In the genomic region with DNA sequence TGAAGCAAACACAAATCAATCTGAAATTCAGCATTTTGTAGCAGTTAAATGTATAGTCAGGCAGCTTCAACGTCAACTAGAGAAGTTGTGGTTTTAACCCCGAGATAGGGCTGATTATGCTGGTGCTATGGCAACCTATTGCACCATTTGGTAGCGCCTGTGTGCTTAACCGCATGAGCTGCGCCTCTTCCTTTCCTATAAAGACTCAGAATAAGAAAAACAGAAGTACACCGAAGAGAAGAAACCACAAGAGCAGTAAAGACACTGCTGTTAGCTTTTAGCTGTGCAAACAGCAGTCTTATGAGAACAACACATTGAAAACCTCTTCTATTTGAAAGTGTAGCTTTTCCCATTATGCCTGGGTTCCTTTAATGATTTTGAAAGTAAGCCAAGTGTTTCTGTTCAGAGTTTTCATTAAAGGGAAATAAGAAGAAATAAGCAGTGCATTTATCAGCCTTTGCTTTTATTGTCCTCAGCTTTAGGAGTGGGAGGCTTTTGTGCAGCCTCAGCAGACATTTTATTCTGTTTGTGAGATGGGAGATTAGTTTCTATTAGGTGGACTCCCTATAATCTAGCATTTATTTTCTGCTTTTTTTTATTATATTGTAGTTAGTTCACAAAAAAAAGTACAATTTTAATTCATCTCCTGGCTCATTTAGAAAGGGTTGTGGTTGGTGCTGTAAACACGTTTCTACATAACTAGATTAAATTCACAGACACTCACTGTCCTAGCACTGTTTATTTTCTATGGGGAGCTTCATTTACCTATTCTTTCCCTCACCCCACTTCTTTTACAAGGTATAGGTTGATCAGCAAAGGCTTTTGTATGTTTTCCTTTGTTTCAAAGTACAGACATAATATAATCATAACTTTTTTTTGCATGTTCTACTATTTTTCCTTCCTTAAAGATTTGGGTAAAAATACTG, we compare ENCODE assay signal across 8 cellular contexts. TPM values are rescaled to one million over a fixed set of nuclear protein-coding genes. Genes with fewer than 3 reads are reported as not detected.
DNase-seq lines count a peak whose midpoint lies in the region; FAIRE-seq and TF ChIP-seq lines count a peak whose summit lies in the region.

No MANE protein-coding gene starts in this region.

- H3K27ac Mint-ChIP-seq in T-helper 1 cell treated with Interleukin-12 subunit alpha and Interleukin-12 subunit beta and Interleukin-4 antibody, amounts not matched to agents 30 μg/mL and 1 μg/mL, for 36 hours = peak overlapping the region; percentile 91

- peaks cover 33% of the 10 kb centered on the region for H3K36me3 Mint-ChIP-seq in T-helper 1 cell treated with Interleukin-12 subunit alpha and Interleukin-12 subunit beta and Interleukin-4 antibody, amounts not matched to agents 30 μg/mL and 1 μg/mL, for 36 hours (ENCODE audit: low read depth)

- H3K27me3 Mint-ChIP-seq in T-helper 1 cell treated with Interleukin-12 subunit alpha and Interleukin-12 subunit beta and Interleukin-4 antibody, amounts not matched to agents 30 μg/mL and 1 μg/mL, for 36 hours (ENCODE audit: low read depth) = no peaks in the 10 kb centered on the region

- H3K36me3 ChIP-seq in MG63 = no peaks in the 10 kb centered on the region

- H3K4me1 Mint-ChIP-seq in T-helper 1 cell treated with Interleukin-12 subunit alpha and Interleukin-12 subunit beta and Interleukin-4 antibody, amounts not matched to agents 30 μg/mL and 1 μg/mL, for 36 hours (ENCODE audit: low read depth) = peaks cover 61% of the 10 kb centered on the region

- TF ChIP-seq POLR2A in GM12892 (IDR thresholded peaks at IDR 0.05; ENCODE audit: low read depth, low read length) = peak; percentile 65

- H3K9me3 Mint-ChIP-seq in T-helper 1 cell treated with Interleukin-12 subunit alpha and Interleukin-12 subunit beta and Interleukin-4 antibody, amounts not matched to agents 30 μg/mL and 1 μg/mL, for 36 hours = no peaks in the 10 kb centered on the region

- H3K4me3 Mint-ChIP-seq in T-helper 1 cell treated with Interleukin-12 subunit alpha and Interleukin-12 subunit beta and Interleukin-4 antibody, amounts not matched to agents 30 μg/mL and 1 μg/mL, for 36 hours = peak overlapping the region; percentile 76

- H3K9me3 ChIP-seq in MG63 = no peaks in the 10 kb centered on the region

- no peak for TF ChIP-seq CTCF in astrocyte of the spinal cord (IDR thresholded peaks at IDR 0.05; ENCODE audit: low read depth, low read length)

- FAIRE-seq in GM12892 (lab: Jason Lieb, UNC) (peak; percentile 98), islet of Langerhans (lab: Jason Lieb, UNC) (peak; percentile 78)

- DNase-seq in GM12892 (ENCODE audit: insufficient read length) = no peak
- peak; percentile 73 for DNase-seq in HCEC 1CT
- DNase-seq in MG63 = peak; percentile 84
- DNase-seq in astrocyte of the spinal cord (ENCODE audit: low read depth, low spot score) = peak; percentile 98
- DNase-seq in stimulated activated CD4-positive, alpha-beta T cell treated with anti-CD3 and anti-CD28 coated beads, Interleukin-1b, Interleukin-23, amount 100 ng/mL, for 4 hours (ENCODE audit: low read depth in 2 of 2) = peak; percentile 34 to 57
- no peak for DNase-seq in SHP77 (lab: John Stamatoyannopoulos, UW)

- in situ Hi-C loops in astrocyte of the spinal cord (cut with HindIII; ENCODE audit: low sequenced_read_pairs) = no loop called here

- no peaks in the 10 kb centered on the region for H3K27me3 ChIP-seq in MG63

- H3K4me3 ChIP-seq in MG63 = peak overlapping the region; percentile 4; the same call in 1 of the 2 replicates
- no peak overlapping the region for H3K4me3 ChIP-seq in astrocyte of the spinal cord (ENCODE audit: low read depth, low read length)

RNA-seq across cellular contexts. Expression of gene PTPRC, which starts 43.3 kb away (rescaled TPM):
- 102 TPM for polyA plus RNA-seq in GM12892 (2012; ENCODE audit: missing spikeins)
- total RNA-seq in MG63 (2014; rRNA removed; shearing (Covaris generic); ENCODE audit: low replicate concordance) = 7.0 and 12.1 TPM in 2 replicates

Comparison
In these comparisons a context has a peak if more than half of its experiments do, and no peak if none do; other contexts are left out.
1. DNase-seq: peak in HCEC 1CT (single experiment), MG63 (single experiment), astrocyte of the spinal cord (single experiment) and stimulated activated CD4-positive, alpha-beta T cell treated with anti-CD3 and anti-CD28 coated beads, Interleukin-1b, Interleukin-23, amount 100 ng/mL, for 4 hours (2 of 2); none in GM12892 (single experiment) and SHP77 (0 of 2).